In genomic region chr12:65319680-65320193, GRCh38 we compare ENCODE assay signal across 2 cellular contexts.
TF ChIP-seq lines count a peak whose summit lies in the region.

No MANE protein-coding gene starts in this region.

TF ChIP-seq in A549, 52 proteins besides CTCF, POLR2A, EP300 and RAD21:
- TF ChIP-seq ESRRA (IDR thresholded peaks at IDR 0.05; ENCODE audit: borderline replicate concordance, low read length) (no peak), MAFK (IDR thresholded peaks at IDR 0.05; ENCODE audit: partially characterized antibody) (peak; percentile 14), POLR2AphosphoS2 (conservative IDR thresholded peaks at IDR 0.05; ENCODE audit: low read length) (no peak), PBX3 (IDR thresholded peaks at IDR 0.05) (no peak), E2F6 (IDR thresholded peaks at IDR 0.05; ENCODE audit: borderline replicate concordance, low read depth) (no peak), HOXB13 (CRISPR knock-in tag; IDR thresholded peaks at IDR 0.05; ENCODE audit: low read depth) (no peak), EHMT2 (IDR thresholded peaks at IDR 0.05; ENCODE audit: low read depth) (no peak)

TF ChIP-seq in K562, 482 proteins besides CTCF, POLR2A, EP300 and RAD21:
- TF ChIP-seq ZNF668 (CRISPR knock-in tag; IDR thresholded peaks at IDR 0.05), result no peak
